In genomic region chr4:176563591-176563990, GRCh38 we compare ENCODE assay signal across 16 cellular contexts.
DNase-seq lines count a peak whose midpoint lies in the region; ATAC-seq, FAIRE-seq and TF ChIP-seq lines count a peak whose summit lies in the region.
"Had no signal": no experiment of that assay in that cellular context is flagged by ENCODE, and none has a peak within 500 bp of the region (broad histone marks: within the 10 kb centered on the region; RNA-seq: fewer than 3 reads in every experiment).

No MANE protein-coding gene starts in this region.

- no peaks in the 10 kb centered on the region for H3K36me3 Mint-ChIP-seq in brain
- no peaks in the 10 kb centered on the region for H3K36me3 Mint-ChIP-seq in activated CD4-positive, alpha-beta T cell treated with anti-CD3 and anti-CD28 coated beads for 36 hours (ENCODE audit: low read depth)
- H3K36me3 Mint-ChIP-seq: memory B cell had no signal

- H3K9me3 Mint-ChIP-seq in brain, result peaks cover 0 to 2% (median 0%) of the 10 kb centered on the region in 5 experiments
- H3K9me3 Mint-ChIP-seq in activated CD4-positive, alpha-beta T cell treated with anti-CD3 and anti-CD28 coated beads for 36 hours (ENCODE audit: low read depth), result no peaks in the 10 kb centered on the region

- H3K27me3 Mint-ChIP-seq in brain, result no peaks in the 10 kb centered on the region
- H3K27me3 Mint-ChIP-seq in activated CD4-positive, alpha-beta T cell treated with anti-CD3 and anti-CD28 coated beads for 36 hours, result no peaks in the 10 kb centered on the region
- H3K27me3 Mint-ChIP-seq: memory B cell had no signal

- peak; percentile 11; the same call in 1 of the 2 replicates for TF ChIP-seq RAD21 in Ishikawa (IDR thresholded peaks at IDR 0.05; ENCODE audit: low read depth)

- H3K27ac ChIP-seq in pancreas, result no peak overlapping the region
- H3K27ac ChIP-seq: breast epithelium, thoracic aorta had no signal

- intact Hi-C loops in activated CD4-positive, alpha-beta T cell treated with anti-CD3 and anti-CD28 coated beads for 36 hours (cut with DNase I, micrococcal nuclease), result no loop called here
- intact Hi-C loops in pancreas (cut with DNase I), result no loop called here

- H3K4me3 Mint-ChIP-seq in brain, result no peak overlapping the region
- no peak overlapping the region for H3K4me3 Mint-ChIP-seq in activated CD4-positive, alpha-beta T cell treated with anti-CD3 and anti-CD28 coated beads for 36 hours
- H3K4me3 Mint-ChIP-seq: memory B cell had no signal

- no peaks in the 10 kb centered on the region for H3K36me3 ChIP-seq in BJ (ENCODE audit: control insufficient read depth, insufficient read depth, low read length)
- H3K36me3 ChIP-seq in kidney epithelial cell (ENCODE audit: control insufficient read depth, insufficient read depth, low read length), result no peaks in the 10 kb centered on the region
- H3K36me3 ChIP-seq in pancreas, result no peaks in the 10 kb centered on the region
- H3K36me3 ChIP-seq: breast epithelium, thoracic aorta had no signal

- POLR2A ChIA-PET in BJ (lab: Charles Lee), result no interaction called here
- POLR2A ChIA-PET in activated CD4-positive, alpha-beta T cell treated with anti-CD3 and anti-CD28 coated beads for 36 hours (lab: Charles Lee), result no interaction called here

- 43 to 54% methylated on average over 4 of the region's 4 CpGs for WGBS in pancreas, 2 donors

- H3K4me3 ChIP-seq in BJ (ENCODE audit: low read depth, low read length) (no peak overlapping the region), kidney epithelial cell (ENCODE audit: low read depth, low read length) (no peak overlapping the region), pancreas (no peak overlapping the region)
- H3K4me3 ChIP-seq: breast epithelium, thoracic aorta had no signal

- no peak for TF ChIP-seq EP300 in Ishikawa (IDR thresholded peaks at IDR 0.05; ENCODE audit: borderline replicate concordance)

- no peaks in the 10 kb centered on the region for H3K4me1 ChIP-seq in pancreas
- H3K4me1 ChIP-seq: breast epithelium had no signal

- TF ChIP-seq CTCF in BJ (IDR thresholded peaks at IDR 0.05; ENCODE audit: insufficient read depth, low read depth, low read length) (peak; percentile 23; the same call in 1 of the 2 replicates), brain (conservative IDR thresholded peaks at IDR 0.05) (peak; percentile 29 to 35), kidney epithelial cell (IDR thresholded peaks at IDR 0.05; ENCODE audit: insufficient read depth, low read length, poor library complexity, severe bottlenecking) (peak; percentile 4), pancreas (IDR thresholded peaks at IDR 0.05) (no peak)

- H3K27ac Mint-ChIP-seq in brain, result no peak overlapping the region
- no peak overlapping the region for H3K27ac Mint-ChIP-seq in activated CD4-positive, alpha-beta T cell treated with anti-CD3 and anti-CD28 coated beads for 36 hours
- H3K27ac Mint-ChIP-seq: memory B cell, progenitor cell of endocrine pancreas had no signal

- no peak for FAIRE-seq in pancreas (lab: Jason Lieb, UNC)
- FAIRE-seq in RCC 7860 (lab: Jason Lieb, UNC), result no peak
- FAIRE-seq: GM18507, TTC549 had no signal

- H3K27me3 ChIP-seq in BJ (ENCODE audit: control insufficient read depth, insufficient read depth, low read length) (no peaks in the 10 kb centered on the region), kidney epithelial cell (ENCODE audit: control insufficient read depth, insufficient read depth, low read length) (no peaks in the 10 kb centered on the region), pancreas (no peaks in the 10 kb centered on the region)
- H3K27me3 ChIP-seq: breast epithelium had no signal

- DNase-seq in BJ (ENCODE audit: low read depth), result no peak
- no peak for DNase-seq in kidney epithelial cell (ENCODE audit: low read depth)
- DNase-seq in activated CD4-positive, alpha-beta T cell treated with anti-CD3 and anti-CD28 coated beads for 36 hours, result no peak
- DNase-seq in pancreas, result no peak
- DNase-seq in RCC 7860 (ENCODE audit: low spot score), result no peak
- DNase-seq: DMS79, NCI-H1436 had no signal

- no peaks in the 10 kb centered on the region for H3K9me3 ChIP-seq in pancreas
- H3K9me3 ChIP-seq: breast epithelium, thoracic aorta had no signal

- ATAC-seq in HG03159 (IDR thresholded peaks at IDR 0.05; ENCODE audit: unreplicated experiment) (no peak), pancreas (no peak)
- ATAC-seq in activated CD4-positive, alpha-beta T cell treated with anti-CD3 and anti-CD28 coated beads for 36 hours, result no peak

- CTCF ChIA-PET in BJ (lab: Yijun Ruan, JAX), result interaction anchor here (0.9 to 1.0 kb wide), 2 partner anchors 109 to 228 kb away, joined by 3 to 4 read pairs; no protein-coding TSS in a partner anchor
- CTCF ChIA-PET in activated CD4-positive, alpha-beta T cell treated with anti-CD3 and anti-CD28 coated beads for 36 hours (lab: Charles Lee), result interaction anchor here (0.6 kb wide), 1 partner anchor 33 kb away, joined by 3 read pairs; no protein-coding TSS in a partner anchor

- no peaks in the 10 kb centered on the region for H3K4me1 Mint-ChIP-seq in brain
- H3K4me1 Mint-ChIP-seq in activated CD4-positive, alpha-beta T cell treated with anti-CD3 and anti-CD28 coated beads for 36 hours, result no peaks in the 10 kb centered on the region
- H3K4me1 Mint-ChIP-seq: memory B cell had no signal

TF ChIP-seq in Ishikawa, 13 proteins besides CTCF, POLR2A, EP300 and RAD21:
- TF ChIP-seq REST (IDR thresholded peaks at IDR 0.05; ENCODE audit: low read depth), result no peak
- no peak for TF ChIP-seq CREB1 (IDR thresholded peaks at IDR 0.05; ENCODE audit: low read depth)
- no peak for TF ChIP-seq MAX (IDR thresholded peaks at IDR 0.05)
- no peak for TF ChIP-seq TAF1 (IDR thresholded peaks at IDR 0.05; ENCODE audit: low read depth)
- no peak for TF ChIP-seq NFIC (IDR thresholded peaks at IDR 0.05)
- TF ChIP-seq TCF12 (IDR thresholded peaks at IDR 0.05; ENCODE audit: low read depth), result no peak
- no peak for TF ChIP-seq USF1 (IDR thresholded peaks at IDR 0.05)
- no peak for TF ChIP-seq FOXM1 (IDR thresholded peaks at IDR 0.05; ENCODE audit: borderline replicate concordance, low read depth)
- no peak for TF ChIP-seq CEBPB (IDR thresholded peaks at IDR 0.05)
- TF ChIP-seq EGR1 (IDR thresholded peaks at IDR 0.05), result no peak
- TF ChIP-seq YY1 (IDR thresholded peaks at IDR 0.05; ENCODE audit: low read depth), result no peak
- no peak for TF ChIP-seq TEAD4 (IDR thresholded peaks at IDR 0.05)

Comparison
In these comparisons a context has a peak if more than half of its experiments do, and no peak if none do; other contexts are left out.
1. CTCF ChIP-seq: peak in BJ (single experiment), brain (2 of 2) and kidney epithelial cell (single experiment); none in pancreas (0 of 4).